In the genomic region with DNA sequence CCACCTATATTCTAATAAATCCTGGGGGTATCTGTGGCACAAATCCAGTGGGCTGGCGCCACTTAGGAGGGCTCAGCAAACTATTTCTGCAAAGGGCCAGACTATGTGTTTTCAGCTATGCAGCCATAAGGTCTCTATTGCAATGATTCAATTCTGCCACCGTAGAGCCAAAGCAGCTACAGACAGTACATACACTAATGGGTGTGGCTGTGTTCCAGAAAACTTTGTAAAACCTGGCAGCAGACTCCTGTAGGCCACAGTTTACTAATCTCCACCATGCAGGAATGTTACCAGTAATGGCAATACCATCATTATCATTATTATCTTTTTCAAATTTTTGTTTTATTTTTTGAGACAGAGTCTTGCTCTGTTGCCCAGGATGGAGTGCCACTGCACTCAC, we compare ENCODE assay signal across 18 cellular contexts.
"Had no signal": no experiment of that assay in that cellular context is flagged by ENCODE, and none has a peak within 500 bp of the region (broad histone marks: within the 10 kb centered on the region; RNA-seq: fewer than 3 reads in every experiment).

No MANE protein-coding gene starts in this region.

- DNase-seq: activated T-cell treated with anti-CD3 and anti-CD28 coated beads, Interleukin-2, amount 50 U/mL, for 24 hours; adrenal gland; foreskin fibroblast; left lung; naive thymus-derived CD8-positive, alpha-beta T cell; stimulated activated CD4-positive, alpha-beta T cell treated with anti-CD3 and anti-CD28 coated beads, Interleukin-2, amount 100 ng/mL, for 48 hours; stimulated activated CD8-positive, alpha-beta memory T cell treated with anti-CD3 and anti-CD28 coated beads, Interleukin-4, amount 100 ng/mL, for 48 hours; stimulated activated naive B cell treated with anti-CD40 and anti-IgM and Interleukin-4, amounts not matched to agents 10 μg/mL and 1 μg/mL and 100 μg/mL, for 72 hours; T1000; testis had no signal

- H3K27me3 ChIP-seq: adrenal gland, ascending aorta, breast epithelium, testis had no signal

- H3K4me1 ChIP-seq: breast epithelium had no signal

- H3K9me3 ChIP-seq: adrenal gland, ascending aorta, breast epithelium, left lung, testis had no signal

- ATAC-seq: activated naive CD4-positive, alpha-beta T cell treated with anti-CD3 and anti-CD28 coated beads, Interleukin-2, amount 50 U/mL, for 72 hours; activated T-helper 17 cell treated with anti-CD3 and anti-CD28 coated beads, Interleukin-2, amount 50 U/mL, for 72 hours; left lung; naive thymus-derived CD8-positive, alpha-beta T cell; sciatic nerve; stimulated activated naive B cell treated with anti-CD40 and anti-IgM and Interleukin-4, amounts not matched to agents 10 μg/mL and 1 μg/mL and 100 μg/mL, for 72 hours; WTC11 had no signal

- H3K27ac ChIP-seq: adrenal gland, ascending aorta, breast epithelium, epithelial cell of prostate, left lung, testis had no signal

- H3K36me3 ChIP-seq: adrenal gland, ascending aorta, breast epithelium, left lung had no signal

- H3K4me3 ChIP-seq: adrenal gland, ascending aorta, breast epithelium, left lung, lung, testis had no signal
